Comparison of ENCODE assay signal across 17 cellular contexts in genomic region chr10:59748834-59749233, GRCh38. TPM values are rescaled to one million over a fixed set of nuclear protein-coding genes. Genes with fewer than 3 reads are reported as not detected.
A peak's percentile ranks its signal among the peaks of the same experiment; 100 is the strongest.
DNase-seq lines count a peak whose midpoint lies in the region; ATAC-seq, FAIRE-seq and TF ChIP-seq lines count a peak whose summit lies in the region.
"Had no signal": no experiment of that assay in that cellular context is flagged by ENCODE, and none has a peak within 500 bp of the region (broad histone marks: within the 10 kb centered on the region; RNA-seq: fewer than 3 reads in every experiment).

No MANE protein-coding gene starts in this region.

- peaks cover 18% of the 10 kb centered on the region for H3K27me3 Mint-ChIP-seq in activated CD8-positive, alpha-beta T cell treated with anti-CD3 and anti-CD28 coated beads for 36 hours

- ATAC-seq in GM18870 (IDR thresholded peaks at IDR 0.05; ENCODE audit: unreplicated experiment) (peak; percentile 68), HG02870 (IDR thresholded peaks at IDR 0.05; ENCODE audit: unreplicated experiment) (peak; percentile 90), pancreas (peak in 3 of 4 donors; percentile 73 to 81 (median 74))
- ATAC-seq in activated CD8-positive, alpha-beta T cell treated with anti-CD3 and anti-CD28 coated beads for 36 hours: no peak
- ATAC-seq: left cardiac atrium; natural killer cell treated with Interleukin-12 subunit alpha and Interleukin-12 subunit beta and Interleukin-15 and Interleukin-18, amount 100 ng/mL, for 72 hours had no signal

- DNase-seq in bronchial epithelial cell (ENCODE audit: low read depth) (peak; percentile 38), pancreas (no peak), germinal center (ENCODE audit: low spot score) (no peak), KG1 (lab: John Stamatoyannopoulos, UW) (no peak)
- DNase-seq in activated CD4-positive, alpha-beta T cell treated with anti-CD3 and anti-CD28 coated beads for 4 hours: no peak
- DNase-seq in activated CD8-positive, alpha-beta T cell treated with anti-CD3 and anti-CD28 coated beads for 36 hours: no peak
- DNase-seq: activated CD4-positive, alpha-beta T cell treated with anti-CD3 and anti-CD28 coated beads, Interleukin-2, amount 50 U/mL, for 4 hours; DND-41; effector CD4-positive, alpha-beta T cell; left cardiac atrium; stomach had no signal

- no peak overlapping the region for H3K4me3 ChIP-seq in bronchial epithelial cell (ENCODE audit: low read depth, low read length)
- H3K4me3 ChIP-seq in pancreas: no peak overlapping the region
- H3K4me3 ChIP-seq: stomach had no signal

- H3K27me3 ChIP-seq in bronchial epithelial cell (ENCODE audit: control insufficient read depth, insufficient read depth, low read length): no peaks in the 10 kb centered on the region
- no peaks in the 10 kb centered on the region for H3K27me3 ChIP-seq in pancreas
- H3K27me3 ChIP-seq: stomach had no signal

- H3K27ac Mint-ChIP-seq in activated CD8-positive, alpha-beta T cell treated with anti-CD3 and anti-CD28 coated beads for 36 hours: no peak overlapping the region
- H3K27ac Mint-ChIP-seq: natural killer cell treated with Interleukin-12 subunit alpha and Interleukin-12 subunit beta and Interleukin-15 and Interleukin-18, amount 100 ng/mL, for 72 hours had no signal

- no peaks in the 10 kb centered on the region for H3K4me1 Mint-ChIP-seq in activated CD8-positive, alpha-beta T cell treated with anti-CD3 and anti-CD28 coated beads for 36 hours (ENCODE audit: low read depth)

- H3K9me3 Mint-ChIP-seq in activated CD8-positive, alpha-beta T cell treated with anti-CD3 and anti-CD28 coated beads for 36 hours: peaks cover 2% of the 10 kb centered on the region
- H3K9me3 Mint-ChIP-seq: natural killer cell treated with Interleukin-12 subunit alpha and Interleukin-12 subunit beta and Interleukin-15 and Interleukin-18, amount 100 ng/mL, for 72 hours had no signal

- H3K9me3 ChIP-seq in pancreas: no peaks in the 10 kb centered on the region
- H3K9me3 ChIP-seq: stomach had no signal

- POLR2A ChIA-PET in activated CD8-positive, alpha-beta T cell treated with anti-CD3 and anti-CD28 coated beads for 36 hours (lab: Charles Lee): no interaction called here

- no peaks in the 10 kb centered on the region for H3K36me3 Mint-ChIP-seq in activated CD8-positive, alpha-beta T cell treated with anti-CD3 and anti-CD28 coated beads for 36 hours (ENCODE audit: low read depth)
- H3K36me3 Mint-ChIP-seq: natural killer cell treated with Interleukin-12 subunit alpha and Interleukin-12 subunit beta and Interleukin-15 and Interleukin-18, amount 100 ng/mL, for 72 hours had no signal

- no peaks in the 10 kb centered on the region for H3K4me1 ChIP-seq in pancreas
- H3K4me1 ChIP-seq: stomach had no signal

- FAIRE-seq in bronchial epithelial cell (lab: Jason Lieb, UNC) (no peak), pancreas (lab: Jason Lieb, UNC) (no peak)

- H3K4me3 Mint-ChIP-seq in activated CD8-positive, alpha-beta T cell treated with anti-CD3 and anti-CD28 coated beads for 36 hours: no peak overlapping the region
- H3K4me3 Mint-ChIP-seq: natural killer cell treated with Interleukin-12 subunit alpha and Interleukin-12 subunit beta and Interleukin-15 and Interleukin-18, amount 100 ng/mL, for 72 hours had no signal

- CTCF ChIA-PET in activated CD8-positive, alpha-beta T cell treated with anti-CD3 and anti-CD28 coated beads for 36 hours (lab: Charles Lee): interaction anchor here (1.8 kb wide), 1 partner anchor 11 kb away, joined by 3 read pairs; no protein-coding TSS in a partner anchor

- H3K27ac ChIP-seq in pancreas: no peak overlapping the region
- H3K27ac ChIP-seq: stomach had no signal

- WGBS in pancreas, 2 donors: 4 to 13% methylated on average over 1 of the region's 1 CpG

- H3K36me3 ChIP-seq in bronchial epithelial cell (ENCODE audit: control insufficient read depth, insufficient read depth, low read length) (no peaks in the 10 kb centered on the region), pancreas (no peaks in the 10 kb centered on the region)
- H3K36me3 ChIP-seq: stomach had no signal

- intact Hi-C loops in pancreas (cut with DNase I): no loop called here
- intact Hi-C loops in activated CD8-positive, alpha-beta T cell treated with anti-CD3 and anti-CD28 coated beads for 36 hours (cut with micrococcal nuclease): no loop called here

- no peak for TF ChIP-seq CTCF in bronchial epithelial cell (IDR thresholded peaks at IDR 0.05; ENCODE audit: insufficient read depth, low read length, severe bottlenecking)
- no peak for TF ChIP-seq CTCF in pancreas (IDR thresholded peaks at IDR 0.05)
- TF ChIP-seq CTCF in activated CD8-positive, alpha-beta T cell treated with anti-CD3 and anti-CD28 coated beads for 36 hours (IDR thresholded peaks at IDR 0.05): no peak

RNA-seq across cellular contexts. Expression of gene MRLN, which starts 4.4 kb away (rescaled TPM):
- not detected in 2 replicates for total RNA-seq in bronchial epithelial cell
- total RNA-seq in pancreas: 1 to 10 TPM in 4 of 6 donors, not detected in 2; 1.3 to 2.1 (median 1.4) TPM
- polyA plus RNA-seq in pancreas: 10 to 100 TPM; 13.3 to 30.5 TPM
- not detected for total RNA-seq in activated CD8-positive, alpha-beta T cell treated with anti-CD3 and anti-CD28 coated beads for 36 hours
- total RNA-seq: left cardiac atrium; natural killer cell treated with Interleukin-12 subunit alpha and Interleukin-12 subunit beta and Interleukin-15 and Interleukin-18, amount 100 ng/mL, for 72 hours; NCI-H460; stomach; T-helper 2 cell treated with Interferon-gamma antibody and Interleukin-4, amounts not matched to agents 100 ng/mL and 5 ng/mL, for 36 hours had no signal
- polyA plus RNA-seq: BJ had no signal

RNA-seq across cellular contexts. Expression of gene SLC16A9, which starts 39.2 kb away (rescaled TPM):
- total RNA-seq in bronchial epithelial cell (2.9 and 7.8 TPM in 2 replicates), pancreas (1 to 10 TPM in 5 of 6 donors, under 1 TPM in 1; 0.32 to 2.3 (median 1.4) TPM)
- polyA plus RNA-seq in pancreas: 1 to 10 TPM; 1.6 to 7.4 TPM
- total RNA-seq in activated CD8-positive, alpha-beta T cell treated with anti-CD3 and anti-CD28 coated beads for 36 hours: 1 to 10 TPM; 1.2 to 1.3 TPM
